28 cellular contexts compared by ENCODE assay signal in genomic region chr2:61784643-61785042, GRCh38.
"Had no signal": no experiment of that assay in that cellular context is flagged by ENCODE, and none has a peak within 500 bp of the region (broad histone marks: within the 10 kb centered on the region; RNA-seq: fewer than 3 reads in every experiment).

No MANE protein-coding gene starts in this region.

- FAIRE-seq: colon, endothelial cell of umbilical vein, islet of Langerhans, keratinocyte had no signal

- DNase-seq: dermis blood vessel endothelial cell; dorsolateral prefrontal cortex; effector CD4-positive, alpha-beta T cell; effector memory CD4-positive, alpha-beta T cell; erythroblast; esophagus squamous epithelium; foreskin fibroblast; foreskin melanocyte; gastrocnemius medialis; glutamatergic neuron; head of caudate nucleus; heart right ventricle; hippocampal formation; left cardiac atrium; left lung; left ventricle myocardium superior; lower lobe of right lung; mesenchymal stem cell; mucosa of descending colon; naive B cell had no signal

- ATAC-seq: esophagus mucosa, gastrocnemius medialis, heart right ventricle, left cardiac atrium, left lung, left ventricle myocardium superior, lower lobe of right lung, mucosa of descending colon had no signal

- H3K27ac ChIP-seq: coronary artery, dorsolateral prefrontal cortex, epithelial cell of prostate, esophagus squamous epithelium, gastrocnemius medialis, heart right ventricle, left lung, lower lobe of right lung had no signal

- H3K36me3 Mint-ChIP-seq: mesothelial cell of epicardium had no signal

- H3K9me3 ChIP-seq: esophagus squamous epithelium, gastrocnemius medialis, lower lobe of right lung, mucosa of descending colon had no signal

- H3K4me1 ChIP-seq: gastrocnemius medialis, heart right ventricle, left lung, lower lobe of right lung had no signal

- H3K36me3 ChIP-seq: esophagus squamous epithelium, gastrocnemius medialis, heart right ventricle, left lung, lower lobe of right lung had no signal

- H3K4me1 Mint-ChIP-seq: mesothelial cell of epicardium, naive B cell had no signal

- H3K27ac Mint-ChIP-seq: mesothelial cell of epicardium, naive B cell had no signal

- H3K27me3 ChIP-seq: dorsolateral prefrontal cortex, esophagus squamous epithelium, gastrocnemius medialis, left lung had no signal

- H3K4me3 ChIP-seq: coronary artery, esophagus squamous epithelium, gastrocnemius medialis, heart right ventricle, left lung, lower lobe of right lung, mucosa of descending colon had no signal

- H3K4me3 Mint-ChIP-seq: mesothelial cell of epicardium, naive B cell had no signal
